In genomic region chr1:27772581-27772931, GRCh38 we compare ENCODE assay signal across 8 cellular contexts. TPM values are rescaled to one million over a fixed set of nuclear protein-coding genes. Genes with fewer than 3 reads are reported as not detected.
A peak's percentile ranks its signal among the peaks of the same experiment; 100 is the strongest.
DNase-seq lines count a peak whose midpoint lies in the region; ATAC-seq and TF ChIP-seq lines count a peak whose summit lies in the region.

No MANE protein-coding gene starts in this region.

- intact Hi-C loops in gastrocnemius medialis (cut with DNase I; ENCODE audit: low total_unique reads) = loop anchor here (2.0 to 5.0 kb wide), 3 partner anchors 16 to 100 kb away; partner anchors contain the start of genes IFI6 and PPP1R8

- H3K4me3 ChIP-seq in GM12865 (ENCODE audit: low read depth, low read length) (peak overlapping the region; percentile 58), fibroblast of villous mesenchyme (ENCODE audit: low read depth, low read length) (peak overlapping the region; percentile 97), gastrocnemius medialis (peak overlapping the region; percentile 86 to 95 (median 88))

- H3K27me3 ChIP-seq in gastrocnemius medialis = no peaks in the 10 kb centered on the region

- peak overlapping the region; percentile 98 for H3K4me3 Mint-ChIP-seq in T-helper 17 cell

- H3K4me1 ChIP-seq in gastrocnemius medialis = peaks cover 10 to 18% of the 10 kb centered on the region in 2 donors

- no peak for TF ChIP-seq CTCF in GM12865 (IDR thresholded peaks at IDR 0.05; ENCODE audit: insufficient read depth, low read depth, low read length, missing control alignments)
- TF ChIP-seq CTCF in fibroblast of villous mesenchyme (IDR thresholded peaks at IDR 0.05; ENCODE audit: insufficient read depth, low read depth, low read length) = no peak
- no peak for TF ChIP-seq CTCF in gastrocnemius medialis (IDR thresholded peaks at IDR 0.05 in 4 of 5, conservative IDR thresholded peaks at IDR 0.05 in 1 of 5)

- no peak for TF ChIP-seq POLR2A in gastrocnemius medialis (IDR thresholded peaks at IDR 0.05)

- no peaks in the 10 kb centered on the region for H3K9me3 ChIP-seq in T-helper 17 cell (ENCODE audit: control insufficient read depth, low read length, poor library complexity, severe bottlenecking)
- H3K9me3 ChIP-seq in gastrocnemius medialis = no peaks in the 10 kb centered on the region

- DNase-seq in GM12865 (ENCODE audit: low read depth) (no peak), T-helper 17 cell (no peak), fibroblast of villous mesenchyme (ENCODE audit: low read depth) (no peak), gastrocnemius medialis (no peak), islet precursor cell (no peak), mesenteric fat pad (ENCODE audit: low spot score) (no peak), DMS 273 (lab: John Stamatoyannopoulos, UW; ENCODE audit: unreplicated experiment) (no peak)

- H3K36me3 ChIP-seq in gastrocnemius medialis = no peaks in the 10 kb centered on the region

- ATAC-seq in T-helper 17 cell = no peak
- no peak for ATAC-seq in gastrocnemius medialis
- ATAC-seq in GM21619 (IDR thresholded peaks at IDR 0.05; ENCODE audit: unreplicated experiment) = no peak

- peaks cover 22% of the 10 kb centered on the region for H3K4me1 Mint-ChIP-seq in T-helper 17 cell

- H3K27ac Mint-ChIP-seq in T-helper 17 cell = peak overlapping the region; percentile 97

- H3K27me3 Mint-ChIP-seq in T-helper 17 cell = no peaks in the 10 kb centered on the region

- in situ Hi-C loops in gastrocnemius medialis (cut with MboI; ENCODE audit: low sequenced_read_pairs in 4 of 4) = no loop called here

- peaks cover 9% of the 10 kb centered on the region for H3K36me3 Mint-ChIP-seq in T-helper 17 cell (ENCODE audit: low read depth)

- peak overlapping the region; percentile 83 to 94 (median 91) for H3K27ac ChIP-seq in gastrocnemius medialis

RNA-seq across cellular contexts. Expression of gene STX12, which starts 0.5 kb away (rescaled TPM):
- total RNA-seq in T-helper 17 cell (10 to 100 TPM; 23.4 to 27.7 TPM), fibroblast of villous mesenchyme (70.5 and 95.4 TPM in 2 replicates), gastrocnemius medialis (10 to 100 TPM; 19.2 to 71.6 (median 31.2) TPM), mesenteric fat pad (84.2 TPM)

RNA-seq across cellular contexts. Expression of gene FAM76A, which starts 46.8 kb away (rescaled TPM):
- total RNA-seq in T-helper 17 cell (10 to 100 TPM; 17.7 to 25.9 TPM), fibroblast of villous mesenchyme (16.0 and 20.0 TPM in 2 replicates), gastrocnemius medialis (10 to 100 TPM in 3 of 4 donors, 1 to 10 TPM in 1; 9.4 to 20.0 (median 15.5) TPM), mesenteric fat pad (15.3 TPM)

RNA-seq across cellular contexts. Expression of gene PPP1R8, which starts 58.0 kb away (rescaled TPM):
- total RNA-seq in T-helper 17 cell (10 to 100 TPM; 19.6 to 21.4 TPM), fibroblast of villous mesenchyme (26.7 and 46.6 TPM in 2 replicates), gastrocnemius medialis (10 to 100 TPM; 18.0 to 27.3 (median 25.0) TPM), mesenteric fat pad (35.3 TPM)
